In genomic region chr18:41537666-41538065, GRCh38 we compare ENCODE assay signal across 21 cellular contexts.
"Had no signal": no experiment of that assay in that cellular context is flagged by ENCODE, and none has a peak within 500 bp of the region (broad histone marks: within the 10 kb centered on the region; RNA-seq: fewer than 3 reads in every experiment).

No MANE protein-coding gene starts in this region.

- H3K4me2 ChIP-seq: hepatocyte had no signal

- H3K27me3 ChIP-seq: hepatocyte, ovary, right atrium auricular region, right lobe of liver, stomach, testis, thyroid gland, transverse colon, upper lobe of left lung had no signal

- H3K4me1 ChIP-seq: left ventricle myocardium inferior, right atrium auricular region, right lobe of liver, stomach, testis, transverse colon, upper lobe of left lung had no signal

- DNase-seq: islet precursor cell; left ventricle myocardium inferior; midbrain; mucosa of descending colon; naive thymus-derived CD4-positive, alpha-beta T cell; ovary; right lobe of liver; stimulated activated CD4-positive, alpha-beta T cell treated with anti-CD3 and anti-CD28 coated beads, Interleukin-12 subunit alpha, Interleukin-12 subunit beta, amount 100 ng/mL, for 4 hours; stimulated activated CD4-positive, alpha-beta T cell treated with anti-CD3 and anti-CD28 coated beads, Interleukin-15, amount 100 ng/mL, for 24 hours; stimulated activated CD4-positive, alpha-beta T cell treated with anti-CD3 and anti-CD28 coated beads, Interleukin-2, amount 100 ng/mL, for 24 hours; stimulated activated CD4-positive, alpha-beta T cell treated with anti-CD3 and anti-CD28 coated beads, Interleukin-4, amount 100 ng/mL, for 1 hour; stimulated activated naive B cell treated with anti-CD40 and anti-IgM and Interleukin-4, amounts not matched to agents 10 μg/mL and 1 μg/mL and 100 μg/mL, for 72 hours; stimulated activated naive CD8-positive, alpha-beta T cell treated with anti-CD3 and anti-CD28 coated beads, Interleukin-15, Interleukin-2, amounts not matched to agents 100 U/mL and 50 U/mL, for 24 hours; stomach; testis; thyroid gland; transverse colon; upper lobe of left lung had no signal

- H3K9me3 ChIP-seq: left ventricle myocardium inferior, mucosa of descending colon, ovary, right atrium auricular region, right lobe of liver, stomach, testis, thyroid gland, transverse colon had no signal

- H3K27ac ChIP-seq: hepatocyte, left ventricle myocardium inferior, ovary, right atrium auricular region, right lobe of liver, stomach, testis, thyroid gland, transverse colon, upper lobe of left lung had no signal

- H3K36me3 ChIP-seq: left ventricle myocardium inferior, ovary, right atrium auricular region, right lobe of liver, stomach, thyroid gland, transverse colon, upper lobe of left lung had no signal

- H3K4me3 ChIP-seq: hepatocyte, left ventricle myocardium inferior, lung, mucosa of descending colon, ovary, right atrium auricular region, right lobe of liver, stomach, testis, thyroid gland, transverse colon, upper lobe of left lung had no signal

- H2AFZ ChIP-seq: hepatocyte had no signal
